Comparison of ENCODE assay signal across 1 cellular context in the genomic region with DNA sequence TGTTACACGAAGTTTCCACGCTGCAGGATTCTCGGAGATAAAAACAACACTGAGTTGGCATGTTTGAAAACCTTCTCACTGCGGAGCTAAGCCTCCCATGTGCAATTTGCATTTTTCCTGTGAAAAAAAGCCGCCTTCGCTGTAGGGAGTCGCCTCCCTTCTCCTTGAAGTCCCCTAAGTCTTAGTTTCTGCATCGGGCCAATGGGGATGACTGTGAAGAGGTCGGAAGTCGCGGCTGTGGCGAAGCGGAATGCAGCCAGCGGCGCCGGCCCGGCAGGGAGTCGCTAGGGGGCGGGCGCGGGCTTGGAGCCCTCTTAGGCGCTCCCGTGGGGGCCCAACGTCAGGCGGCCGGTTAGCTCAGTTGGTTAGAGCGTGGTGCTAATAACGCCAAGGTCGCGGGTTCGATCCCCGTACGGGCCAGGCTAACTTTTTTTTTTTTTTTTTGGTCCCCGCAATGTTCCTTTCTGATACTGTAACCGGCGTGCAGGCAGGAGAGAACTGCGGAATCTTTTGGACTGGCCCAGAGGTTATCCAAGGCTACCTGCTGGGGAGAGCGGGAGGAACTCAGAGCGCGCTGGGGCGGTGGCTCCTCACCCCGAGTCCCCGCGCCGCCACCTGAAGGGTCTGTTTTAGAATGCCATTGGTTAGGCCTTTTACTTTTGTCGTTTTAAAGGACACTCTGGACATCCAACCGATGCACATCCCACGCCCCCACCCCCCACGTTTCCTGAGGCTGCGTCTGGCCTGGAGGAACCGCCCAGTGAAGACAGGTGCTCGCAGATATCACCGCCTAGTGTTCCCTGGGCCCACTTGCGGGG.
A peak's percentile ranks its signal among the peaks of the same experiment; 100 is the strongest.
TF ChIP-seq lines count a peak whose summit lies in the region.

No MANE protein-coding gene starts in this region.

TF ChIP-seq in GM12878, 131 proteins besides CTCF, POLR2A, EP300 and RAD21 (continued from another document):
- TF ChIP-seq CEBPZ (IDR thresholded peaks at IDR 0.05; ENCODE audit: low read depth, low read length) (no peak), ZZZ3 (IDR thresholded peaks at IDR 0.05; ENCODE audit: control insufficient read depth, insufficient read length, low read depth) (no peak), CBX5 (IDR thresholded peaks at IDR 0.05; ENCODE audit: low read depth) (peak; percentile 37; the same call in 1 of the 2 replicates), FOXM1 (IDR thresholded peaks at IDR 0.05; ENCODE audit: low read depth, low read length) (peak; percentile 32; the same call in 1 of the 2 replicates), KAT2A (conservative IDR thresholded peaks at IDR 0.05; ENCODE audit: control insufficient read depth, low read depth, low read length) (no peak), SIX5 (IDR thresholded peaks at IDR 0.05; ENCODE audit: low read depth, low read length, severe bottlenecking) (no peak), CBFB (IDR thresholded peaks at IDR 0.05; ENCODE audit: low read depth) (no peak), KDM1A (IDR thresholded peaks at IDR 0.05; ENCODE audit: borderline replicate concordance) (no peak), MTA3 (IDR thresholded peaks at IDR 0.05; ENCODE audit: borderline replicate concordance, low read length) (no peak), CHD1 (IDR thresholded peaks at IDR 0.05; ENCODE audit: low read depth, low read length) (no peak), SMC3 (IDR thresholded peaks at IDR 0.05; ENCODE audit: borderline replicate concordance, low read length) (peak; percentile 26; the same call in 1 of the 2 replicates), BACH1 (IDR thresholded peaks at IDR 0.05; ENCODE audit: borderline replicate concordance) (peak; percentile 31; the same call in 1 of the 2 replicates), EED (IDR thresholded peaks at IDR 0.05; ENCODE audit: low read depth) (peak; percentile 37; the same call in 1 of the 2 replicates), RB1 (IDR thresholded peaks at IDR 0.05; ENCODE audit: borderline replicate concordance) (peak; percentile 77; the same call in 1 of the 2 replicates), NFXL1 (IDR thresholded peaks at IDR 0.05; ENCODE audit: borderline replicate concordance) (0 out of 2 replicates have a peak, but pooled peaks have one; percentile 44), JUNB (IDR thresholded peaks at IDR 0.05) (no peak), SREBF1 (IDR thresholded peaks at IDR 0.05; ENCODE audit: low read length) (peak; percentile 65), ZSCAN29 (IDR thresholded peaks at IDR 0.05) (peak; percentile 92), SUZ12 (IDR thresholded peaks at IDR 0.05; ENCODE audit: unreplicated experiment) (no peak), MEF2B (IDR thresholded peaks at IDR 0.05; ENCODE audit: partially characterized antibody, poor library complexity, severe bottlenecking) (no peak)
- TF ChIP-seq, protein P1, sequence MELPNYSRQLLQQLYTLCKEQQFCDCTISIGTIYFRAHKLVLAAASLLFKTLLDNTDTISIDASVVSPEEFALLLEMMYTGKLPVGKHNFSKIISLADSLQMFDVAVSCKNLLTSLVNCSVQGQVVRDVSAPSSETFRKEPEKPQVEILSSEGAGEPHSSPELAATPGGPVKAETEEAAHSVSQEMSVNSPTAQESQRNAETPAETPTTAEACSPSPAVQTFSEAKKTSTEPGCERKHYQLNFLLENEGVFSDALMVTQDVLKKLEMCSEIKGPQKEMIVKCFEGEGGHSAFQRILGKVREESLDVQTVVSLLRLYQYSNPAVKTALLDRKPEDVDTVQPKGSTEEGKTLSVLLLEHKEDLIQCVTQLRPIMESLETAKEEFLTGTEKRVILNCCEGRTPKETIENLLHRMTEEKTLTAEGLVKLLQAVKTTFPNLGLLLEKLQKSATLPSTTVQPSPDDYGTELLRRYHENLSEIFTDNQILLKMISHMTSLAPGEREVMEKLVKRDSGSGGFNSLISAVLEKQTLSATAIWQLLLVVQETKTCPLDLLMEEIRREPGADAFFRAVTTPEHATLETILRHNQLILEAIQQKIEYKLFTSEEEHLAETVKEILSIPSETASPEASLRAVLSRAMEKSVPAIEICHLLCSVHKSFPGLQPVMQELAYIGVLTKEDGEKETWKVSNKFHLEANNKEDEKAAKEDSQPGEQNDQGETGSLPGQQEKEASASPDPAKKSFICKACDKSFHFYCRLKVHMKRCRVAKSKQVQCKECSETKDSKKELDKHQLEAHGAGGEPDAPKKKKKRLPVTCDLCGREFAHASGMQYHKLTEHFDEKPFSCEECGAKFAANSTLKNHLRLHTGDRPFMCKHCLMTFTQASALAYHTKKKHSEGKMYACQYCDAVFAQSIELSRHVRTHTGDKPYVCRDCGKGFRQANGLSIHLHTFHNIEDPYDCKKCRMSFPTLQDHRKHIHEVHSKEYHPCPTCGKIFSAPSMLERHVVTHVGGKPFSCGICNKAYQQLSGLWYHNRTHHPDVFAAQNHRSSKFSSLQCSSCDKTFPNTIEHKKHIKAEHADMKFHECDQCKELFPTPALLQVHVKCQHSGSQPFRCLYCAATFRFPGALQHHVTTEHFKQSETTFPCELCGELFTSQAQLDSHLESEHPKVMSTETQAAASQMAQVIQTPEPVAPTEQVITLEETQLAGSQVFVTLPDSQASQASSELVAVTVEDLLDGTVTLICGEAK (IDR thresholded peaks at IDR 0.05; ENCODE audit: borderline replicate concordance): peak; percentile 82
- TF ChIP-seq, protein P2, sequence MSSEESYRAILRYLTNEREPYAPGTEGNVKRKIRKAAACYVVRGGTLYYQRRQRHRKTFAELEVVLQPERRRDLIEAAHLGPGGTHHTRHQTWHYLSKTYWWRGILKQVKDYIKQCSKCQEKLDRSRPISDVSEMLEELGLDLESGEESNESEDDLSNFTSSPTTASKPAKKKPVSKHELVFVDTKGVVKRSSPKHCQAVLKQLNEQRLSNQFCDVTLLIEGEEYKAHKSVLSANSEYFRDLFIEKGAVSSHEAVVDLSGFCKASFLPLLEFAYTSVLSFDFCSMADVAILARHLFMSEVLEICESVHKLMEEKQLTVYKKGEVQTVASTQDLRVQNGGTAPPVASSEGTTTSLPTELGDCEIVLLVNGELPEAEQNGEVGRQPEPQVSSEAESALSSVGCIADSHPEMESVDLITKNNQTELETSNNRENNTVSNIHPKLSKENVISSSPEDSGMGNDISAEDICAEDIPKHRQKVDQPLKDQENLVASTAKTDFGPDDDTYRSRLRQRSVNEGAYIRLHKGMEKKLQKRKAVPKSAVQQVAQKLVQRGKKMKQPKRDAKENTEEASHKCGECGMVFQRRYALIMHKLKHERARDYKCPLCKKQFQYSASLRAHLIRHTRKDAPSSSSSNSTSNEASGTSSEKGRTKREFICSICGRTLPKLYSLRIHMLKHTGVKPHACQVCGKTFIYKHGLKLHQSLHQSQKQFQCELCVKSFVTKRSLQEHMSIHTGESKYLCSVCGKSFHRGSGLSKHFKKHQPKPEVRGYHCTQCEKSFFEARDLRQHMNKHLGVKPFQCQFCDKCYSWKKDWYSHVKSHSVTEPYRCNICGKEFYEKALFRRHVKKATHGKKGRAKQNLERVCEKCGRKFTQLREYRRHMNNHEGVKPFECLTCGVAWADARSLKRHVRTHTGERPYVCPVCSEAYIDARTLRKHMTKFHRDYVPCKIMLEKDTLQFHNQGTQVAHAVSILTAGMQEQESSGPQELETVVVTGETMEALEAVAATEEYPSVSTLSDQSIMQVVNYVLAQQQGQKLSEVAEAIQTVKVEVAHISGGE (CRISPR knock-in tag; IDR thresholded peaks at IDR 0.05): no peak
- TF ChIP-seq, protein P3, sequence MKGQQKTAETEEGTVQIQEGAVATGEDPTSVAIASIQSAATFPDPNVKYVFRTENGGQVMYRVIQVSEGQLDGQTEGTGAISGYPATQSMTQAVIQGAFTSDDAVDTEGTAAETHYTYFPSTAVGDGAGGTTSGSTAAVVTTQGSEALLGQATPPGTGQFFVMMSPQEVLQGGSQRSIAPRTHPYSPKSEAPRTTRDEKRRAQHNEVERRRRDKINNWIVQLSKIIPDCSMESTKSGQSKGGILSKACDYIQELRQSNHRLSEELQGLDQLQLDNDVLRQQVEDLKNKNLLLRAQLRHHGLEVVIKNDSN (IDR thresholded peaks at IDR 0.05; ENCODE audit: borderline replicate concordance, extremely low read length, insufficient read depth, low read depth, low read length): no peak
